1 cellular context compared by ENCODE assay signal in genomic region chr17:6557040-6557438, GRCh38.
TF ChIP-seq lines count a peak whose summit lies in the region.

No MANE protein-coding gene starts in this region.

TF ChIP-seq in SK-N-SH, 30 proteins besides CTCF, POLR2A, EP300 and RAD21 (continued from another document):
- TF ChIP-seq REST (IDR thresholded peaks at IDR 0.05; ENCODE audit: low read depth, low read length): no peak
- TF ChIP-seq FOSL2 (IDR thresholded peaks at IDR 0.05; ENCODE audit: borderline replicate concordance, low read depth): no peak
- TF ChIP-seq NFIC (IDR thresholded peaks at IDR 0.05; ENCODE audit: borderline replicate concordance): no peak
- no peak for TF ChIP-seq PBX3 (IDR thresholded peaks at IDR 0.05)
